27 cellular contexts compared by ENCODE assay signal in the genomic region with DNA sequence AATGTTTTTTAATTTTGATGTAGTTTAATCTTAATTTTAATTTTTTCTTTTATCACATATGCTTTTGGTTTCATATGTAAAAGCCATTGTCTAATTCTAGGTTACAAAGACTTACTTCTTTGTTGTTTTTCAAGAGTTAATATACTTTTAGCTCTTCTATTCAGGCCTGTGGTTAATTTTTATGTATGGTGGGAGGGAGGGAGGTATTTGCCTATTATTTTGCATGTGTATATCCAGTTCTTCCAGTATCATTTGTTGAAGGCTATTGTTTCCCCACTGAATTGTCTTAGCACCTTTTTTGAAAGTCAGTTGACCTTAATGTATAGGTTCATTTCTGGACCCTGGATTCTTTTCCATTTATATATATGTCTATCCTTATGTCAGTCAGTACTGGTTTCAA.
"Had no signal": no experiment of that assay in that cellular context is flagged by ENCODE, and none has a peak within 500 bp of the region (broad histone marks: within the 10 kb centered on the region; RNA-seq: fewer than 3 reads in every experiment).

No MANE protein-coding gene starts in this region.

- H3K4me1 Mint-ChIP-seq: neural progenitor cell had no signal

- H3K27ac Mint-ChIP-seq: mesothelial cell of epicardium; natural killer cell treated with Interleukin-12 subunit alpha and Interleukin-12 subunit beta and Interleukin-15 and Interleukin-18, amount 100 ng/mL, for 72 hours; neural progenitor cell; progenitor cell of endocrine pancreas had no signal

- H3K27me3 ChIP-seq: esophagus squamous epithelium, heart right ventricle, left lung, neural progenitor cell, right atrium auricular region, sigmoid colon, stomach, thyroid gland had no signal

- DNase-seq: cortex of kidney; effector memory CD8-positive, alpha-beta T cell; erythroblast; esophagus squamous epithelium; foreskin melanocyte; glutamatergic neuron; heart right ventricle; hippocampal formation; left cardiac atrium; left lung; mesenchymal stem cell; mucosa of descending colon; naive B cell; sigmoid colon; stimulated activated CD4-positive, alpha-beta T cell treated with anti-CD3 and anti-CD28 coated beads, Interleukin-2, amount 100 ng/mL, for 24 hours; stimulated activated CD4-positive, alpha-beta T cell treated with anti-CD3 and anti-CD28 coated beads, Interleukin-4, amount 100 ng/mL, for 24 hours; stimulated activated naive CD4-positive, alpha-beta T cell treated with Interleukin-2 at 50 U/mL for 16 hours; stomach; thyroid gland; trophoblast cell had no signal

- H3K27me3 Mint-ChIP-seq: effector memory CD8-positive, alpha-beta T cell; naive B cell; natural killer cell treated with Interleukin-12 subunit alpha and Interleukin-12 subunit beta and Interleukin-15 and Interleukin-18, amount 100 ng/mL, for 72 hours; progenitor cell of endocrine pancreas had no signal

- H3K9me3 Mint-ChIP-seq: effector memory CD8-positive, alpha-beta T cell; mesothelial cell of epicardium; naive B cell; natural killer cell treated with Interleukin-12 subunit alpha and Interleukin-12 subunit beta and Interleukin-15 and Interleukin-18, amount 100 ng/mL, for 72 hours; neural progenitor cell; stimulated activated effector memory CD8-positive, alpha-beta T cell treated with anti-CD3 and anti-CD28 coated beads, Interleukin-12 subunit alpha, Interleukin-12 subunit beta, amount 100 ng/mL, for 72 hours had no signal

- H3K4me1 ChIP-seq: neural progenitor cell, parathyroid adenoma, thyroid gland had no signal

- H3K4me3 ChIP-seq: esophagus squamous epithelium, heart right ventricle, left lung, mucosa of descending colon, neural progenitor cell, right atrium auricular region, sigmoid colon, stomach, thyroid gland had no signal

- H3K4me3 Mint-ChIP-seq: effector memory CD8-positive, alpha-beta T cell; mesothelial cell of epicardium; naive B cell; natural killer cell treated with Interleukin-12 subunit alpha and Interleukin-12 subunit beta and Interleukin-15 and Interleukin-18, amount 100 ng/mL, for 72 hours; neural progenitor cell; stimulated activated effector memory CD8-positive, alpha-beta T cell treated with anti-CD3 and anti-CD28 coated beads, Interleukin-12 subunit alpha, Interleukin-12 subunit beta, amount 100 ng/mL, for 72 hours had no signal

- H3K9me3 ChIP-seq: esophagus squamous epithelium, heart right ventricle, left lung, mucosa of descending colon, right atrium auricular region, sigmoid colon, stomach, thyroid gland had no signal
